ENCODE assay signal across 8 cellular contexts in the genomic region with DNA sequence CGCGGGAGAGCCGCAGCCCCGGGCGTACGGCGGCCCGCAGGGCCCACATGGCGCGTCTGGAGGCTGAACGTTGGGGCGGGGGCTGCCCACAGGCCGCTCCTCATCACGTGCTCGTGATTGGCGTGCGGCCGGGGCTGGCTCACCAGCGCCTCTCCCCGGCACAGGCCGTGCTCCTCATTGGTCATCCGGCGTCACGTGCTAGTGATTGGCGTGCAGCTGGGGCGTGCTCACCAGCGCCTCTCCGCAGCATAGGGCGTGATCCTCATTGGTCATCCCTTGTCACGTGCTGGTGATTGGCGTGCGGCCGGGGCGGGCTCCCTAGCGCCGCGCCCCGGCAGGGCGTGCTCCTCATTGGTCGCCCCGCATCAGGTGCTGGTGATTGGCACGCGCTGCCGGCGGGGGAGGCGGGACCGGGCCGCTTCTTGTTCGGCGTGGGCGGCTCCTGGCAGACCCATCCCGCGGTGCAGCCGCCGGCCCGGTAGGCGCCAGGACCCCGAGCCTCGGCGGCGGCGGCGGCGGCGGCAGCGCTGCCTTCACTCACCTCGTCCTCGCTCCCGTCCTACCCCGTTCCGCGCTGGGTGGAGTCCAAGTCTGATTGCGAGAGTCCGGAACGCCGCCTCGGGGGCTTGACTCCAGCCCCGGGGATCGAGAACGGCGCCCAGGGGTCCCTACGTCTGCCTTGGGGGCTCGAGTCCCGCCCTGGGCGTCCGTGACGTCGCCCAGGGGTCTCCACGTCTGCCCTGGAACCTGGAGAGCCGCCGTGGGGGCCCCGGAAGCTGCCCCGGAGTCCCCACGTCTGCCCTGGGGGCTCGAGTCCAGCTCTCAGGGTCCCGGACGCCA. TPM values are rescaled to one million over a fixed set of nuclear protein-coding genes. Genes with fewer than 3 reads are reported as not detected.
DNase-seq lines count a peak whose midpoint lies in the region; ATAC-seq and TF ChIP-seq lines count a peak whose summit lies in the region.

A gene with protein sequence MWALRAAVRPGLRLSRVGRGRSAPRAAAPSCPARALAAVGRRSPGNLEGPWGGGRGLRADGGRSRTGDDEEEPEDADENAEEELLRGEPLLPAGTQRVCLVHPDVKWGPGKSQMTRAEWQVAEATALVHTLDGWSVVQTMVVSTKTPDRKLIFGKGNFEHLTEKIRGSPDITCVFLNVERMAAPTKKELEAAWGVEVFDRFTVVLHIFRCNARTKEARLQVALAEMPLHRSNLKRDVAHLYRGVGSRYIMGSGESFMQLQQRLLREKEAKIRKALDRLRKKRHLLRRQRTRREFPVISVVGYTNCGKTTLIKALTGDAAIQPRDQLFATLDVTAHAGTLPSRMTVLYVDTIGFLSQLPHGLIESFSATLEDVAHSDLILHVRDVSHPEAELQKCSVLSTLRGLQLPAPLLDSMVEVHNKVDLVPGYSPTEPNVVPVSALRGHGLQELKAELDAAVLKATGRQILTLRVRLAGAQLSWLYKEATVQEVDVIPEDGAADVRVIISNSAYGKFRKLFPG (minus strand): TSS at position 58 of the 840 bp plus-strand sequence. CDS start 9 bp downstream, at position 49.

- H3K4me1 ChIP-seq in A673 (ENCODE audit: insufficient read depth, low read length, poor library complexity, severe bottlenecking) = no peaks in the 10 kb centered on the region
- H3K4me1 ChIP-seq in lower lobe of right lung = peaks cover 13% of the 10 kb centered on the region

- peak within 1 kb of the TSS; percentile 99 for H3K27ac ChIP-seq in A673 (ENCODE audit: low read depth, low read length, poor library complexity, severe bottlenecking)
- peak within 1 kb of the TSS; percentile 92 for H3K27ac ChIP-seq in lower lobe of right lung

- ATAC-seq in HG03442 (IDR thresholded peaks at IDR 0.05; ENCODE audit: unreplicated experiment) (peak; percentile 81), lower lobe of right lung (peak; percentile 91 to 93)

- CTCF ChIA-PET in A673 (lab: Charles Lee) = no interaction called here

- H3K27me3 ChIP-seq in A673 (replicated peaks; ENCODE audit: insufficient read depth, low read depth, low read length, poor library complexity) (no peaks in the 10 kb centered on the region), lower lobe of right lung (ENCODE audit: low read depth) (no peaks in the 10 kb centered on the region)

- H3K4me3 ChIP-seq in A673 (ENCODE audit: low read depth, low read length, poor library complexity, severe bottlenecking) (peak within 1 kb of the TSS; percentile 98), lower lobe of right lung (peak within 1 kb of the TSS; percentile 86)

- intact Hi-C loops in A673 (cut with micrococcal nuclease; ENCODE audit: unreplicated experiment) = loop anchor here (1.0 kb wide), 1 partner anchor 36 kb away; no protein-coding TSS in a partner anchor
- intact Hi-C loops in lower lobe of right lung (cut with DNase I) = no loop called here

- peak; percentile 99 for DNase-seq in A673 (ENCODE audit: low spot score)
- DNase-seq in activated CD4-positive, alpha-beta T cell treated with anti-CD3 and anti-CD28 coated beads for 1 hour = peak; percentile 99
- peak; percentile 100 for DNase-seq in dermis blood vessel endothelial cell
- DNase-seq in lower lobe of right lung = peak; percentile 100
- DNase-seq in stimulated activated CD4-positive, alpha-beta T cell treated with anti-CD3 and anti-CD28 coated beads, TNF-alpha, amount 100 ng/mL, for 48 hours (ENCODE audit: low read depth in 3 of 3) = peak; percentile 94 to 99 (median 94)
- DNase-seq in SHP77 treated with DMSO at 0.1 percent for 48 hours (lab: John Stamatoyannopoulos, UW) = no peak

- TF ChIP-seq POLR2A in GM19193 (IDR thresholded peaks at IDR 0.05; ENCODE audit: extremely low read depth, insufficient read depth, insufficient read length) = peak; percentile 80

- no TSS peak for BruUV-seq in A673 (replicated peaks; lab: Mats Ljungman, UMichigan)

- TF ChIP-seq CTCF in A673 (conservative IDR thresholded peaks at IDR 0.05; ENCODE audit: low read depth, low read length) (peak; percentile 37; the same call in 1 of the 2 replicates), lower lobe of right lung (IDR thresholded peaks at IDR 0.05) (peak; percentile 35)

- H3K36me3 ChIP-seq in A673 (ENCODE audit: insufficient read depth, low read length, poor library complexity, severe bottlenecking) = peaks cover 18% of the 10 kb centered on the region
- peaks cover 21% of the 10 kb centered on the region for H3K36me3 ChIP-seq in lower lobe of right lung

- H3K9me3 ChIP-seq in A673 (ENCODE audit: low read depth, low read length, poor library complexity, severe bottlenecking) (no peaks in the 10 kb centered on the region), lower lobe of right lung (no peaks in the 10 kb centered on the region)

- POLR2A ChIA-PET in A673 (lab: Charles Lee; ENCODE audit: low non-redundant PET) = no interaction called here

RNA-seq across cellular contexts. Expression of the gene that starts here (rescaled TPM):
- 82.3 and 85.1 TPM in 2 replicates for total RNA-seq in A673 (2021)
- 31.7 and 49.9 TPM in 2 replicates for total RNA-seq in dermis blood vessel endothelial cell
- 47.1 TPM for total RNA-seq in lower lobe of right lung
